ENCODE assay signal across 1 cellular context in genomic region chr12:100437038-100437841, GRCh38.
TF ChIP-seq lines count a peak whose summit lies in the region.

No MANE protein-coding gene starts in this region.

TF ChIP-seq in HepG2, 621 proteins besides CTCF, POLR2A, EP300 and RAD21 (continued from another document):
- TF ChIP-seq YEATS4 (CRISPR knock-in tag; IDR thresholded peaks at IDR 0.05; ENCODE audit: borderline replicate concordance) (peak; percentile 67; the same call in 1 of the 2 replicates), FOXA1 (IDR thresholded peaks at IDR 0.05) (no peak; the same call in 1 of the 2 replicates), FOXA1 (CRISPR knock-in tag; IDR thresholded peaks at IDR 0.05) (peak; percentile 88), ZNF446 (CRISPR knock-in tag; IDR thresholded peaks at IDR 0.05) (no peak), XRCC5 (optimal IDR thresholded peaks at IDR 0.05; ENCODE audit: low read length) (peak; percentile 58), ZNF34 (CRISPR knock-in tag; IDR thresholded peaks at IDR 0.05; ENCODE audit: borderline replicate concordance) (no peak), ZNF512 (CRISPR knock-in tag; IDR thresholded peaks at IDR 0.05) (no peak), ZNF382 (CRISPR knock-in tag; IDR thresholded peaks at IDR 0.05; ENCODE audit: borderline replicate concordance) (no peak), MTA1 (CRISPR knock-in tag; IDR thresholded peaks at IDR 0.05; ENCODE audit: borderline replicate concordance) (peak; percentile 53; the same call in 1 of the 2 replicates), JUNB (CRISPR knock-in tag; IDR thresholded peaks at IDR 0.05; ENCODE audit: borderline replicate concordance) (peak; percentile 63; the same call in 1 of the 2 replicates), NFKB2 (CRISPR knock-in tag; IDR thresholded peaks at IDR 0.05; ENCODE audit: borderline replicate concordance) (no peak), FIP1L1 (IDR thresholded peaks at IDR 0.05; ENCODE audit: borderline replicate concordance, insufficient read depth, low read depth, low read length) (no peak), ZNF251 (CRISPR knock-in tag; IDR thresholded peaks at IDR 0.05) (no peak), ZNF335 (CRISPR knock-in tag; IDR thresholded peaks at IDR 0.05) (0 out of 2 replicates have a peak, but pooled peaks have one; percentile 59), ZFP36L1 (CRISPR knock-in tag; IDR thresholded peaks at IDR 0.05) (peak; percentile 31; the same call in 1 of the 2 replicates), RFX1 (IDR thresholded peaks at IDR 0.05) (no peak), ZFP62 (CRISPR knock-in tag; IDR thresholded peaks at IDR 0.05) (no peak), ZNF24 (IDR thresholded peaks at IDR 0.05) (0 out of 2 replicates have a peak, but pooled peaks have one; percentile 26), IKZF4 (CRISPR knock-in tag; IDR thresholded peaks at IDR 0.05; ENCODE audit: borderline replicate concordance, low read depth, not compliant biosample characterization) (no peak), CENPBD1 (CRISPR knock-in tag; IDR thresholded peaks at IDR 0.05; ENCODE audit: borderline replicate concordance, low read depth) (no peak), ZSCAN20 (CRISPR knock-in tag; IDR thresholded peaks at IDR 0.05; ENCODE audit: borderline replicate concordance) (peak; percentile 69; the same call in 1 of the 2 replicates), TCF7L2 (IDR thresholded peaks at IDR 0.05; ENCODE audit: low read depth, low read length) (peak; percentile 75), HOMEZ (CRISPR knock-in tag; IDR thresholded peaks at IDR 0.05; ENCODE audit: low read depth) (peak; percentile 74), E2F2 (CRISPR knock-in tag; IDR thresholded peaks at IDR 0.05; ENCODE audit: borderline replicate concordance) (no peak), ZNF816 (CRISPR knock-in tag; IDR thresholded peaks at IDR 0.05; ENCODE audit: borderline replicate concordance) (no peak), ZFYVE20 (CRISPR knock-in tag; IDR thresholded peaks at IDR 0.05; ENCODE audit: borderline replicate concordance, low read depth) (no peak), ZNF383 (CRISPR knock-in tag; IDR thresholded peaks at IDR 0.05; ENCODE audit: borderline replicate concordance) (no peak), GATAD1 (CRISPR knock-in tag; IDR thresholded peaks at IDR 0.05) (peak; percentile 63), ZNF772 (CRISPR knock-in tag; IDR thresholded peaks at IDR 0.05) (0 out of 2 replicates have a peak, but pooled peaks have one; percentile 24), JDP2 (CRISPR knock-in tag; IDR thresholded peaks at IDR 0.05; ENCODE audit: borderline replicate concordance) (no peak), SNAI1 (CRISPR knock-in tag; IDR thresholded peaks at IDR 0.05; ENCODE audit: borderline replicate concordance) (no peak), CC2D1A (CRISPR knock-in tag; IDR thresholded peaks at IDR 0.05) (no peak), ZNF713 (CRISPR knock-in tag; IDR thresholded peaks at IDR 0.05) (no peak), ZNF513 (CRISPR knock-in tag; conservative IDR thresholded peaks at IDR 0.05) (no peak), ZNF549 (CRISPR knock-in tag; IDR thresholded peaks at IDR 0.05) (no peak), ZNF629 (CRISPR knock-in tag; conservative IDR thresholded peaks at IDR 0.05) (peak; percentile 73), IRF9 (CRISPR knock-in tag; IDR thresholded peaks at IDR 0.05; ENCODE audit: borderline replicate concordance) (no peak), ZFAT (CRISPR knock-in tag; conservative IDR thresholded peaks at IDR 0.05) (no peak), ZNF839 (CRISPR knock-in tag; IDR thresholded peaks at IDR 0.05; ENCODE audit: borderline replicate concordance) (no peak), ZSCAN5A (CRISPR knock-in tag; IDR thresholded peaks at IDR 0.05; ENCODE audit: borderline replicate concordance) (peak; percentile 88; the same call in 1 of the 2 replicates), FOXO1 (CRISPR knock-in tag; IDR thresholded peaks at IDR 0.05) (peak; percentile 93), PLRG1 (conservative IDR thresholded peaks at IDR 0.05) (no peak), ZNF547 (CRISPR knock-in tag; IDR thresholded peaks at IDR 0.05) (no peak), PAF1 (CRISPR knock-in tag; IDR thresholded peaks at IDR 0.05) (no peak), REL (CRISPR knock-in tag; conservative IDR thresholded peaks at IDR 0.05) (no peak)
